Comparison of ENCODE assay signal across 8 cellular contexts in the genomic region with DNA sequence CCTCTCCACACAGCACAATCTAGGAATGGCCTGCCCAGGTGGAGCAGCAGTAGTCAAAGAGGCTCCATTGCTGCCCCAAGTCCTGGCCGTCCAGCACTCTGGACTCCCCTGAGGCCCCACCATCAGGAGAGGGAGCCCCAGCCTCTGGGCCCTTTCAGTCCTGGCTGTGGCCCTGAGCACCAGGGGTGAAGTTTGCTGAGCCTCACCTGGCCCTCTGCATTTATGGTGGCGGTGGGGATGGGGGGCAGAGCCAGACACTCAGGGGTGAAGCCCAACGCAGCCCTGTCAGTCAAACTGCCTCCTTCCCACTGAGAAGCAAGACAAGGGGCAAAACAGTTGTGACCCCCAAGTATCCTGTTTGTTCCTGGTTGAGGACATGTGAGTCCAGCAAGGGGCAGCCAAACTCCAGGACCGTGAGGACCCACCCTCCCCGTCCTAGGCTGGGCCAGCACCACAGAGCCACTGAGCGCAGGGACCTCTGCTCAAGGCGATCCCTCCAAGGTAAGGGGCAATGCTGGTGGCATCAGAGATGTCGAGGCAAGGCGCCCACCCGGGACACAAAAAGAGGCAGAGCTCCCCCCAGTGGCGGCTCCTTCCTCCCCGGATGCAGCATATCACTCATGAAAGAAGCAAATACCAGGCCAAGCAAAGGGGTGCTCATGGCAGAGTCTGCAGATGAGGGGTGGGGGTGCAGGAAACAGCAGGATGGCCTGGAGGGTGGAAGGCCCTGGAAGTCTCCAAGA. TPM values are rescaled to one million over a fixed set of nuclear protein-coding genes. Genes with fewer than 3 reads are reported as not detected.
DNase-seq lines count a peak whose midpoint lies in the region; ATAC-seq and TF ChIP-seq lines count a peak whose summit lies in the region.

No MANE protein-coding gene starts in this region.

- no peaks in the 10 kb centered on the region for H3F3A ChIP-seq in SK-N-SH (replicated peaks; ENCODE audit: insufficient read depth)

- no peak for TF ChIP-seq EP300 in SK-N-SH (IDR thresholded peaks at IDR 0.05; ENCODE audit: borderline replicate concordance in 1 of 2, low read depth in 1 of 2, low read length in 1 of 2)

- 0% methylated on average over 5 of the region's 12 CpGs for WGBS in SK-N-SH (ENCODE audit: low lambda C conversion rate)
- 33% methylated on average over 12 of the region's 12 CpGs for WGBS in right cardiac atrium

- POLR2A ChIA-PET in SK-N-SH (lab: Yijun Ruan, JAX) = no interaction called here
- POLR2A ChIA-PET in activated naive CD8-positive, alpha-beta T cell treated with anti-CD3 and anti-CD28 coated beads, Interleukin-2, amount 10 ng/mL, durations not matched to agents 7 days and 5 days (lab: Charles Lee) = no interaction called here

- H3K4me3 Mint-ChIP-seq in activated naive CD8-positive, alpha-beta T cell treated with anti-CD3 and anti-CD28 coated beads, Interleukin-2, amount 10 ng/mL, durations not matched to agents 7 days and 5 days = no peak overlapping the region

- no peak overlapping the region for H3K4me2 ChIP-seq in SK-N-SH

- ATAC-seq in activated naive CD8-positive, alpha-beta T cell treated with anti-CD3 and anti-CD28 coated beads, Interleukin-2, amount 10 ng/mL, durations not matched to agents 7 days and 5 days (ENCODE audit: low read depth) = peak; percentile 65
- ATAC-seq in right cardiac atrium (peak in 1 of 2 donors; percentile 30), HG02981 (IDR thresholded peaks at IDR 0.05; ENCODE audit: unreplicated experiment) (no peak)

- H3K79me2 ChIP-seq in SK-N-SH (ENCODE audit: insufficient read depth) = no peaks in the 10 kb centered on the region

- no peaks in the 10 kb centered on the region; the same call in 1 of the 2 replicates for H3K27me3 ChIP-seq in SK-N-SH (ENCODE audit: insufficient read depth)
- H3K27me3 ChIP-seq in right cardiac atrium (ENCODE audit: control insufficient read depth, insufficient read depth) = no peaks in the 10 kb centered on the region

- H3K27ac ChIP-seq in SK-N-SH (ENCODE audit: low read depth in 2 of 2, low read length in 1 of 2) (no peak overlapping the region), right cardiac atrium (ENCODE audit: low read length) (no peak overlapping the region)

- no peaks in the 10 kb centered on the region for H3K27me3 Mint-ChIP-seq in activated naive CD8-positive, alpha-beta T cell treated with anti-CD3 and anti-CD28 coated beads, Interleukin-2, amount 10 ng/mL, durations not matched to agents 7 days and 5 days

- H3K9me3 Mint-ChIP-seq in activated naive CD8-positive, alpha-beta T cell treated with anti-CD3 and anti-CD28 coated beads, Interleukin-2, amount 10 ng/mL, durations not matched to agents 7 days and 5 days = no peaks in the 10 kb centered on the region

- TF ChIP-seq CTCF in GM20000 (IDR thresholded peaks at IDR 0.05; ENCODE audit: extremely low read depth, missing control alignments) = peak; percentile 75
- peak; percentile 68 for TF ChIP-seq CTCF in SK-N-SH (IDR thresholded peaks at IDR 0.05)

- no peaks in the 10 kb centered on the region for H3K9me2 ChIP-seq in SK-N-SH

- intact Hi-C loops in right cardiac atrium (cut with DNase I) = loop anchor here (5.0 to 10.0 kb wide), 3 partner anchors 143 to 223 kb away; a partner anchor contains a TSS

- H3K4me3 ChIP-seq in SK-N-SH (ENCODE audit: low read depth in 2 of 2, low read length in 1 of 2) (peak overlapping the region in 1 of 2 experiments; percentile 26; a peak in 1 of 4 replicates), right cardiac atrium (ENCODE audit: low read length) (no peak overlapping the region)

- DNase-seq in AML-193 (lab: John Stamatoyannopoulos, UW) (peak; percentile 18 to 28), GM20000 (ENCODE audit: low spot score) (peak; percentile 87), SK-N-SH (peak; percentile 87), right cardiac atrium (peak; percentile 54 to 87 (median 80)), islet precursor cell (no peak)
- DNase-seq in activated naive CD8-positive, alpha-beta T cell treated with anti-CD3 and anti-CD28 coated beads, Interleukin-2, amount 10 ng/mL, durations not matched to agents 7 days and 5 days = peak; percentile 76
- peak; percentile 68 to 72 for DNase-seq in stimulated activated CD4-positive, alpha-beta T cell treated with anti-CD3 and anti-CD28 coated beads, Interleukin-2, amount 100 ng/mL, for 24 hours

- no peak overlapping the region for H2AFZ ChIP-seq in SK-N-SH (ENCODE audit: low read depth)

- TF ChIP-seq RAD21 in SK-N-SH (IDR thresholded peaks at IDR 0.05; ENCODE audit: low read length) = peak; percentile 76

- no peaks in the 10 kb centered on the region for H3K36me3 ChIP-seq in SK-N-SH (replicated peaks in 1 of 2; ENCODE audit: control insufficient read depth in 1 of 2, insufficient read depth in 2 of 2, low read length in 1 of 2)

- CTCF ChIA-PET in SK-N-SH (lab: Yijun Ruan, JAX) = interaction anchor here (0.7 to 2.9 kb wide), 6 partner anchors 9 to 224 kb away, joined by 3 to 26 read pairs (median 4); no protein-coding TSS in a partner anchor

- peaks cover 2% of the 10 kb centered on the region for H3K4me1 Mint-ChIP-seq in activated naive CD8-positive, alpha-beta T cell treated with anti-CD3 and anti-CD28 coated beads, Interleukin-2, amount 10 ng/mL, durations not matched to agents 7 days and 5 days

- H4K20me1 ChIP-seq in SK-N-SH (ENCODE audit: insufficient read depth) = no peaks in the 10 kb centered on the region

- H3K9ac ChIP-seq in SK-N-SH = no peak overlapping the region

- H3K36me3 Mint-ChIP-seq in activated naive CD8-positive, alpha-beta T cell treated with anti-CD3 and anti-CD28 coated beads, Interleukin-2, amount 10 ng/mL, durations not matched to agents 7 days and 5 days = no peaks in the 10 kb centered on the region

- H3K4me1 ChIP-seq in SK-N-SH (ENCODE audit: control insufficient read depth in 1 of 2, insufficient read depth in 2 of 2, low read depth in 1 of 2, low read length in 1 of 2) (no peaks in the 10 kb centered on the region), right cardiac atrium (ENCODE audit: control insufficient read depth, insufficient read depth, low read length) (no peaks in the 10 kb centered on the region)

- H3K9me3 ChIP-seq in SK-N-SH (no peaks in the 10 kb centered on the region), right cardiac atrium (ENCODE audit: control insufficient read depth, low read length) (no peaks in the 10 kb centered on the region)

- no peak overlapping the region for H3K27ac Mint-ChIP-seq in activated naive CD8-positive, alpha-beta T cell treated with anti-CD3 and anti-CD28 coated beads, Interleukin-2, amount 10 ng/mL, durations not matched to agents 7 days and 5 days

TF ChIP-seq in SK-N-SH, 30 proteins besides CTCF, POLR2A, EP300 and RAD21:
- TF ChIP-seq SMC3 (IDR thresholded peaks at IDR 0.05; ENCODE audit: low read depth, low read length) = peak; percentile 74
- TF ChIP-seq, protein P1, sequence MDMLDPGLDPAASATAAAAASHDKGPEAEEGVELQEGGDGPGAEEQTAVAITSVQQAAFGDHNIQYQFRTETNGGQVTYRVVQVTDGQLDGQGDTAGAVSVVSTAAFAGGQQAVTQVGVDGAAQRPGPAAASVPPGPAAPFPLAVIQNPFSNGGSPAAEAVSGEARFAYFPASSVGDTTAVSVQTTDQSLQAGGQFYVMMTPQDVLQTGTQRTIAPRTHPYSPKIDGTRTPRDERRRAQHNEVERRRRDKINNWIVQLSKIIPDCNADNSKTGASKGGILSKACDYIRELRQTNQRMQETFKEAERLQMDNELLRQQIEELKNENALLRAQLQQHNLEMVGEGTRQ (IDR thresholded peaks at IDR 0.05; ENCODE audit: borderline replicate concordance, low read depth, low read length) = no peak
- TF ChIP-seq NFIC (IDR thresholded peaks at IDR 0.05; ENCODE audit: borderline replicate concordance) = no peak
- TF ChIP-seq RCOR1 (IDR thresholded peaks at IDR 0.05; ENCODE audit: low read length) = no peak
- TF ChIP-seq TAF1 (IDR thresholded peaks at IDR 0.05; ENCODE audit: borderline replicate concordance, low read depth, low read length) = no peak
- no peak for TF ChIP-seq ELF1 (IDR thresholded peaks at IDR 0.05)
- no peak for TF ChIP-seq EZH2phosphoT487 (IDR thresholded peaks at IDR 0.05; ENCODE audit: borderline replicate concordance, low read depth)
- no peak for TF ChIP-seq MXI1 (IDR thresholded peaks at IDR 0.05; ENCODE audit: low read depth, low read length)

RNA-seq across cellular contexts. Expression of a gene that starts 4.8 kb away (rescaled TPM):
- polyA plus RNA-seq in SK-N-SH (2012; rRNA removed) (0.03 TPM in 1 of 2 replicates, not detected in the other), right cardiac atrium (0.48 TPM)
- 0.01 TPM in 1 of 2 replicates, not detected in the other for polyA plus RNA-seq in SK-N-SH (2012; cell fraction: cytosol; rRNA removed)
- 0.21 and 0.25 TPM in 2 replicates for polyA plus RNA-seq in SK-N-SH (2012; cell fraction: nucleus; rRNA removed)
- total RNA-seq in activated naive CD8-positive, alpha-beta T cell treated with anti-CD3 and anti-CD28 coated beads, Interleukin-2, amount 10 ng/mL, durations not matched to agents 7 days and 5 days = 1 to 10 TPM; 2.5 to 2.9 TPM
- total RNA-seq in right cardiac atrium = under 1 TPM in 2 of 4 donors, not detected in 2; 0.37 to 0.58 TPM
